37 cellular contexts compared by ENCODE assay signal in genomic region chr19:52148256-52148655, GRCh38.
"Had no signal": no experiment of that assay in that cellular context is flagged by ENCODE, and none has a peak within 500 bp of the region (broad histone marks: within the 10 kb centered on the region; RNA-seq: fewer than 3 reads in every experiment).

No MANE protein-coding gene starts in this region.

- H3K4me1 Mint-ChIP-seq: activated CD4-positive, alpha-beta memory T cell treated with anti-CD3 and anti-CD28 coated beads, Interleukin-2, amount 10 ng/mL, durations not matched to agents 7 days and 5 days; activated CD4-positive, alpha-beta T cell treated with anti-CD3 and anti-CD28 coated beads for 36 hours; activated CD4-positive, alpha-beta T cell treated with anti-CD3 and anti-CD28 coated beads, Interleukin-2, amount 10 ng/mL, durations not matched to agents 7 days and 5 days; activated CD8-positive, alpha-beta memory T cell treated with anti-CD3 and anti-CD28 coated beads, Interleukin-2, amount 10 ng/mL, durations not matched to agents 7 days and 5 days; activated naive CD8-positive, alpha-beta T cell treated with anti-CD3 and anti-CD28 coated beads for 36 hours had no signal

- H3K4me3 ChIP-seq: adrenal gland, body of pancreas, breast epithelium had no signal

- H3K27me3 ChIP-seq: adrenal gland, body of pancreas, brain microvascular endothelial cell, breast epithelium had no signal

- H3K4me3 Mint-ChIP-seq: activated CD4-positive, alpha-beta memory T cell treated with anti-CD3 and anti-CD28 coated beads, Interleukin-2, amount 10 ng/mL, durations not matched to agents 7 days and 5 days; activated CD4-positive, alpha-beta T cell treated with anti-CD3 and anti-CD28 coated beads for 36 hours; activated CD4-positive, alpha-beta T cell treated with anti-CD3 and anti-CD28 coated beads, Interleukin-2, amount 10 ng/mL, durations not matched to agents 7 days and 5 days; activated CD8-positive, alpha-beta memory T cell treated with anti-CD3 and anti-CD28 coated beads, Interleukin-2, amount 10 ng/mL, durations not matched to agents 7 days and 5 days; activated CD8-positive, alpha-beta T cell treated with anti-CD3 and anti-CD28 coated beads, Interleukin-2, amount 10 ng/mL, durations not matched to agents 7 days and 5 days; activated naive CD4-positive, alpha-beta T cell treated with anti-CD3 and anti-CD28 coated beads for 36 hours; activated naive CD8-positive, alpha-beta T cell treated with anti-CD3 and anti-CD28 coated beads for 36 hours; activated T-cell treated with anti-CD3 and anti-CD28 coated beads, Interleukin-2, amount 50 U/mL, for 24 hours; T-helper 1 cell treated with Interleukin-12 subunit alpha and Interleukin-12 subunit beta and Interleukin-4 antibody, amounts not matched to agents 30 μg/mL and 1 μg/mL, for 36 hours; T-helper 2 cell treated with Interferon-gamma antibody and Interleukin-4, amounts not matched to agents 5 μg/mL and 100 μg/mL, for 36 hours had no signal

- H3K27ac Mint-ChIP-seq: activated CD4-positive, alpha-beta memory T cell treated with anti-CD3 and anti-CD28 coated beads, Interleukin-2, amount 10 ng/mL, durations not matched to agents 7 days and 5 days; activated CD4-positive, alpha-beta T cell treated with anti-CD3 and anti-CD28 coated beads for 36 hours; activated CD4-positive, alpha-beta T cell treated with anti-CD3 and anti-CD28 coated beads, Interleukin-2, amount 10 ng/mL, durations not matched to agents 7 days and 5 days; activated CD8-positive, alpha-beta memory T cell treated with anti-CD3 and anti-CD28 coated beads, Interleukin-2, amount 10 ng/mL, durations not matched to agents 7 days and 5 days; activated CD8-positive, alpha-beta T cell treated with anti-CD3 and anti-CD28 coated beads, Interleukin-2, amount 10 ng/mL, durations not matched to agents 7 days and 5 days; activated naive CD4-positive, alpha-beta T cell treated with anti-CD3 and anti-CD28 coated beads for 36 hours; activated naive CD4-positive, alpha-beta T cell treated with anti-CD3 and anti-CD28 coated beads, Interleukin-2, amount 50 U/mL, for 72 hours; activated naive CD8-positive, alpha-beta T cell treated with anti-CD3 and anti-CD28 coated beads for 36 hours; activated T-cell treated with anti-CD3 and anti-CD28 coated beads, Interleukin-2, amount 50 U/mL, for 24 hours; activated T-helper 2 cell treated with anti-CD3 and anti-CD28 coated beads, Interferon-gamma antibody, Interleukin-2, Interleukin-4, amounts not matched to agents 10 μg/mL and 5 μg/mL and 100 μg/mL, durations not matched to agents 14 hours and 24 hours and 36 hours; T-helper 1 cell treated with Interleukin-12 subunit alpha and Interleukin-12 subunit beta and Interleukin-4 antibody, amounts not matched to agents 30 μg/mL and 1 μg/mL, for 36 hours; T-helper 2 cell treated with Interferon-gamma antibody and Interleukin-4, amounts not matched to agents 5 μg/mL and 100 μg/mL, for 36 hours had no signal

- DNase-seq: activated CD4-positive, alpha-beta memory T cell treated with anti-CD3 and anti-CD28 coated beads, Interleukin-2, amount 10 ng/mL, durations not matched to agents 7 days and 5 days; activated CD4-positive, alpha-beta T cell treated with anti-CD3 and anti-CD28 coated beads for 1 hour; activated CD4-positive, alpha-beta T cell treated with anti-CD3 and anti-CD28 coated beads for 36 hours; activated CD4-positive, alpha-beta T cell treated with anti-CD3 and anti-CD28 coated beads for 48 hours; activated CD4-positive, alpha-beta T cell treated with anti-CD3 and anti-CD28 coated beads, Interleukin-2, amount 10 ng/mL, durations not matched to agents 7 days and 5 days; activated CD4-positive, alpha-beta T cell treated with anti-CD3 and anti-CD28 coated beads, Interleukin-2, amount 50 U/mL, for 48 hours; activated CD4-positive, CD25-positive, alpha-beta regulatory T cell; activated CD8-positive, alpha-beta memory T cell treated with anti-CD3 and anti-CD28 coated beads for 24 hours; activated CD8-positive, alpha-beta memory T cell treated with anti-CD3 and anti-CD28 coated beads, Interleukin-2, amount 10 ng/mL, durations not matched to agents 7 days and 5 days; activated CD8-positive, alpha-beta memory T cell treated with anti-CD3 and anti-CD28 coated beads, Interleukin-2, amount 50 U/mL, for 48 hours; activated CD8-positive, alpha-beta T cell treated with anti-CD3 and anti-CD28 coated beads, Interleukin-2, amount 10 ng/mL, durations not matched to agents 7 days and 5 days; activated effector memory CD4-positive, alpha-beta T cell treated with Interleukin-2 at 50 U/mL for 16 hours; activated gamma-delta T cell; activated naive CD4-positive, alpha-beta T cell; activated naive CD4-positive, alpha-beta T cell treated with anti-CD3 and anti-CD28 coated beads for 36 hours; activated naive CD4-positive, alpha-beta T cell treated with anti-CD3 and anti-CD28 coated beads, Interleukin-2, amount 50 U/mL, for 16 hours; activated naive CD8-positive, alpha-beta T cell treated with anti-CD3 and anti-CD28 coated beads for 36 hours; activated T-cell treated with anti-CD3 and anti-CD28 coated beads, Interleukin-2, amount 50 U/mL, for 24 hours; activated T-cell treated with anti-CD3 and anti-CD28 coated beads, Interleukin-2, amount 50 U/mL, for 48 hours; adrenal gland; amniotic stem cell; aorta; body of pancreas; brain microvascular endothelial cell; central memory CD4-positive, alpha-beta T cell; T-helper 1 cell; T-helper 2 cell; T-helper 9 cell had no signal

- H3K27me3 Mint-ChIP-seq: activated CD4-positive, alpha-beta memory T cell treated with anti-CD3 and anti-CD28 coated beads, Interleukin-2, amount 10 ng/mL, durations not matched to agents 7 days and 5 days; activated CD4-positive, alpha-beta T cell treated with anti-CD3 and anti-CD28 coated beads for 36 hours; activated CD4-positive, alpha-beta T cell treated with anti-CD3 and anti-CD28 coated beads, Interleukin-2, amount 10 ng/mL, durations not matched to agents 7 days and 5 days; activated CD8-positive, alpha-beta memory T cell treated with anti-CD3 and anti-CD28 coated beads, Interleukin-2, amount 10 ng/mL, durations not matched to agents 7 days and 5 days; activated naive CD8-positive, alpha-beta T cell treated with anti-CD3 and anti-CD28 coated beads for 36 hours; activated T-cell treated with anti-CD3 and anti-CD28 coated beads, Interleukin-2, amount 50 U/mL, for 24 hours had no signal

- H3K4me1 ChIP-seq: adrenal gland, body of pancreas, breast epithelium had no signal

- FAIRE-seq: astrocyte, TTC549 had no signal

- H3K27ac ChIP-seq: adrenal gland, body of pancreas, brain microvascular endothelial cell, breast epithelium, VCaP had no signal

- ATAC-seq: activated CD4-positive, alpha-beta T cell treated with anti-CD3 and anti-CD28 coated beads for 36 hours; activated CD4-positive, CD25-positive, alpha-beta regulatory T cell treated with anti-CD3 and anti-CD28 coated beads, Interleukin-2, amount 50 U/mL, for 24 hours; activated CD8-positive, alpha-beta memory T cell treated with anti-CD3 and anti-CD28 coated beads, Interleukin-2, amount 10 ng/mL, durations not matched to agents 7 days and 5 days; activated CD8-positive, alpha-beta T cell treated with anti-CD3 and anti-CD28 coated beads, Interleukin-2, amount 10 ng/mL, durations not matched to agents 7 days and 5 days; activated naive CD4-positive, alpha-beta T cell treated with anti-CD3 and anti-CD28 coated beads, Interleukin-2, amount 50 U/mL, for 72 hours; body of pancreas had no signal

- H3K9me3 ChIP-seq: body of pancreas had no signal

- H3K36me3 ChIP-seq: adrenal gland, brain microvascular endothelial cell, breast epithelium had no signal
